ENCODE assay signal across 21 cellular contexts in the genomic region with DNA sequence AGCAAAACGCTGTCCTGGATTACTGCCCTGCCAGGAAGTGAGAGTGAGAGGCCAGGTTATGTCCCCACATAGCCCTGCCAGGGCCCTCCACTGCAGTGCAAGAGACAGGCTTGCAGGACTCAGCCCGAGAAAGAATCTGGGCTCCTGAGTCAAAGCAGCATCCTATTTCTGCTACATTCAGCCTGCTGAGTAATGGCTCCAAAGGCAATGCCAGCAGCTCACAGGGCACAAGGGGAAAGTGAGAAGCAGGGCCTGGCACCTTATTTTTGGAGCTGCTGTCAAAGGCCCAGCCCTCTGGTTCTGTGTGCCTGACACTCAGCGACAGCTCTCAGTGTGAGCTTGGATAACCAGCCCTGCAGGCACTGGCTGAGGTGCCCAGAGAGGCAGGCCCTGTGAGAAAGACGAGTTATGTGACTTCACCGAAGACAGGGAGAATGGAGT.
DNase-seq lines count a peak whose midpoint lies in the region; ATAC-seq and TF ChIP-seq lines count a peak whose summit lies in the region.
"Had no signal": no experiment of that assay in that cellular context is flagged by ENCODE, and none has a peak within 500 bp of the region (broad histone marks: within the 10 kb centered on the region; RNA-seq: fewer than 3 reads in every experiment).

No MANE protein-coding gene starts in this region.

- no peaks in the 10 kb centered on the region for H3K9me3 Mint-ChIP-seq in T-helper 2 cell treated with Interferon-gamma antibody and Interleukin-4, amounts not matched to agents 5 μg/mL and 100 μg/mL, for 36 hours
- no peaks in the 10 kb centered on the region for H3K9me3 Mint-ChIP-seq in CD8-positive, alpha-beta T cell
- H3K9me3 Mint-ChIP-seq: activated naive CD8-positive, alpha-beta T cell treated with anti-CD3 and anti-CD28 coated beads, Interleukin-2, amount 10 ng/mL, durations not matched to agents 7 days and 5 days; CD4-positive, CD25-positive, alpha-beta regulatory T cell; neural crest cell had no signal

- intact Hi-C loops in cardiac septum (cut with DNase I), result loop anchor here (1.0 to 5.0 kb wide), 2 partner anchors 43 to 166 kb away; partner anchors contain the start of gene PPP2R5A
- intact Hi-C loops in psoas muscle (cut with DNase I), result loop anchor here (2.0 to 5.0 kb wide), 3 partner anchors 42 to 118 kb away; no protein-coding TSS in a partner anchor
- intact Hi-C loops in CD8-positive, alpha-beta T cell (cut with DNase I, micrococcal nuclease), result no loop called here

- peak; percentile 95 to 97 (median 96) for ATAC-seq in psoas muscle
- ATAC-seq in CD8-positive, alpha-beta T cell, result no peak

- POLR2A ChIA-PET in CD8-positive, alpha-beta T cell (lab: Charles Lee), result no interaction called here

- H3K4me1 Mint-ChIP-seq in T-helper 2 cell treated with Interferon-gamma antibody and Interleukin-4, amounts not matched to agents 5 μg/mL and 100 μg/mL, for 36 hours (ENCODE audit: low read depth), result peaks cover 24% of the 10 kb centered on the region
- peaks cover 3% of the 10 kb centered on the region for H3K4me1 Mint-ChIP-seq in CD8-positive, alpha-beta T cell (ENCODE audit: low read depth)

- no peak overlapping the region for H3K9ac ChIP-seq in GM23248

- H3K79me2 ChIP-seq in GM23248 (ENCODE audit: insufficient read depth), result no peaks in the 10 kb centered on the region

- CTCF ChIA-PET in CD8-positive, alpha-beta T cell (lab: Charles Lee), result interaction anchor here (0.6 kb wide), 1 partner anchor 80 kb away, joined by 3 read pairs; no protein-coding TSS in a partner anchor

- DNase-seq in GM23248 (peak; percentile 19), cardiac septum (ENCODE audit: low spot score) (peak; percentile 83), psoas muscle (peak; percentile 62 to 90), NCI-H1930 (lab: John Stamatoyannopoulos, UW) (no peak), hepatic stellate cell (ENCODE audit: low spot score) (no peak), SKM-1 (lab: John Stamatoyannopoulos, UW; ENCODE audit: unreplicated experiment) (no peak)
- no peak for DNase-seq in T-helper 2 cell treated with Interferon-gamma antibody and Interleukin-4, amounts not matched to agents 5 μg/mL and 100 μg/mL, for 36 hours (ENCODE audit: low spot score)
- no peak for DNase-seq in CD8-positive, alpha-beta T cell
- DNase-seq: activated naive CD8-positive, alpha-beta T cell treated with anti-CD3 and anti-CD28 coated beads, Interleukin-2, amount 10 ng/mL, durations not matched to agents 7 days and 5 days; activated T-cell treated with anti-CD3 and anti-CD28 coated beads, Interleukin-2, amount 50 U/mL, for 48 hours; brain microvascular endothelial cell; CD4-positive, CD25-positive, alpha-beta regulatory T cell; DMS79; NCI-H1417 treated with DMSO at 0.1 percent for 48 hours; NCI-H2171; NCI-H526; spleen had no signal

- H3K27me3 ChIP-seq in GM23248 (replicated peaks; ENCODE audit: insufficient read depth) (no peaks in the 10 kb centered on the region), psoas muscle (ENCODE audit: insufficient read depth in 3 of 3, low read length in 2 of 3) (no peaks in the 10 kb centered on the region)
- H3K27me3 ChIP-seq in CD8-positive, alpha-beta T cell (ENCODE audit: insufficient read depth, low read length), result no peaks in the 10 kb centered on the region
- H3K27me3 ChIP-seq: brain microvascular endothelial cell, SJSA1, spleen had no signal

- H3K4me1 ChIP-seq in GM23248 (ENCODE audit: insufficient read depth) (no peaks in the 10 kb centered on the region), psoas muscle (peaks cover 27% of the 10 kb centered on the region)
- no peaks in the 10 kb centered on the region for H3K4me1 ChIP-seq in CD8-positive, alpha-beta T cell (ENCODE audit: insufficient read depth, low read length)
- H3K4me1 ChIP-seq: prostate gland had no signal

- H3K27ac Mint-ChIP-seq in T-helper 2 cell treated with Interferon-gamma antibody and Interleukin-4, amounts not matched to agents 5 μg/mL and 100 μg/mL, for 36 hours, result peak overlapping the region; percentile 56
- no peak overlapping the region for H3K27ac Mint-ChIP-seq in CD8-positive, alpha-beta T cell

- no peaks in the 10 kb centered on the region for H3K36me3 ChIP-seq in GM23248 (ENCODE audit: low read depth)
- H3K36me3 ChIP-seq in psoas muscle (ENCODE audit: insufficient read depth in 1 of 2, low read depth in 1 of 2), result no peaks in the 10 kb centered on the region
- no peaks in the 10 kb centered on the region for H3K36me3 ChIP-seq in CD8-positive, alpha-beta T cell (ENCODE audit: insufficient read depth, low read length)
- H3K36me3 ChIP-seq: brain microvascular endothelial cell, prostate gland, spleen had no signal

- no peak overlapping the region for H3K4me2 ChIP-seq in GM23248 (ENCODE audit: unreplicated experiment)

- H3K9me2 ChIP-seq in GM23248 (ENCODE audit: insufficient read depth), result no peaks in the 10 kb centered on the region

- in situ Hi-C loops in GM23248 (cut with MboI), result no loop called here

- H3K9me3 ChIP-seq in GM23248 (ENCODE audit: low read depth), result no peaks in the 10 kb centered on the region
- no peaks in the 10 kb centered on the region for H3K9me3 ChIP-seq in psoas muscle
- no peaks in the 10 kb centered on the region for H3K9me3 ChIP-seq in CD8-positive, alpha-beta T cell (ENCODE audit: low read length)
- H3K9me3 ChIP-seq: prostate gland, SJSA1, spleen had no signal

- no peak overlapping the region for H3K27ac ChIP-seq in GM23248
- peak overlapping the region; percentile 90 for H3K27ac ChIP-seq in psoas muscle
- H3K27ac ChIP-seq in CD8-positive, alpha-beta T cell (ENCODE audit: low read depth, low read length), result no peak overlapping the region
- H3K27ac ChIP-seq: brain microvascular endothelial cell, prostate gland, SJSA1, spleen had no signal

- no peaks in the 10 kb centered on the region for H3F3A ChIP-seq in GM23248 (ENCODE audit: insufficient read depth)

- H4K20me1 ChIP-seq in GM23248 (ENCODE audit: insufficient read depth), result no peaks in the 10 kb centered on the region

- H3K4me3 ChIP-seq in GM23248 (no peak overlapping the region), psoas muscle (peak overlapping the region; percentile 17)
- no peak overlapping the region for H3K4me3 ChIP-seq in CD8-positive, alpha-beta T cell (ENCODE audit: low read depth, low read length)
- H3K4me3 ChIP-seq: coronary artery, prostate gland, SJSA1, spleen had no signal

- 92 to 96% methylated on average over 5 of the region's 5 CpGs for whole genome bisulfite sequencing in GM23248 (ENCODE audit: low coverage in 1 of 2, low lambda C conversion rate in 2 of 2, missing lambda C conversion rate in 2 of 2), 2 experiments
- WGBS in psoas muscle, 3 donors, result 14 to 35% (median 27%) methylated on average over 5 of the region's 5 CpGs

- no peak overlapping the region for H2AFZ ChIP-seq in GM23248

- H3K36me3 Mint-ChIP-seq in T-helper 2 cell treated with Interferon-gamma antibody and Interleukin-4, amounts not matched to agents 5 μg/mL and 100 μg/mL, for 36 hours (ENCODE audit: low read depth), result peaks cover 11% of the 10 kb centered on the region
- no peaks in the 10 kb centered on the region for H3K36me3 Mint-ChIP-seq in CD8-positive, alpha-beta T cell
- H3K36me3 Mint-ChIP-seq: CD4-positive, CD25-positive, alpha-beta regulatory T cell had no signal

- no peak for TF ChIP-seq CTCF in psoas muscle (IDR thresholded peaks at IDR 0.05)
- no peak for TF ChIP-seq CTCF in CD8-positive, alpha-beta T cell (IDR thresholded peaks at IDR 0.05)

- no peaks in the 10 kb centered on the region for H3K27me3 Mint-ChIP-seq in T-helper 2 cell treated with Interferon-gamma antibody and Interleukin-4, amounts not matched to agents 5 μg/mL and 100 μg/mL, for 36 hours (ENCODE audit: low read depth)
- H3K27me3 Mint-ChIP-seq in CD8-positive, alpha-beta T cell (ENCODE audit: low read depth), result no peaks in the 10 kb centered on the region
- H3K27me3 Mint-ChIP-seq: activated naive CD8-positive, alpha-beta T cell treated with anti-CD3 and anti-CD28 coated beads, Interleukin-2, amount 10 ng/mL, durations not matched to agents 7 days and 5 days; CD4-positive, CD25-positive, alpha-beta regulatory T cell had no signal

- H3K4me3 Mint-ChIP-seq in T-helper 2 cell treated with Interferon-gamma antibody and Interleukin-4, amounts not matched to agents 5 μg/mL and 100 μg/mL, for 36 hours, result no peak overlapping the region
- no peak overlapping the region for H3K4me3 Mint-ChIP-seq in CD8-positive, alpha-beta T cell
- H3K4me3 Mint-ChIP-seq: activated naive CD8-positive, alpha-beta T cell treated with anti-CD3 and anti-CD28 coated beads, Interleukin-2, amount 10 ng/mL, durations not matched to agents 7 days and 5 days; CD4-positive, CD25-positive, alpha-beta regulatory T cell; neural crest cell had no signal

Comparison
In these comparisons a context has a peak if more than half of its experiments do, and no peak if none do; other contexts are left out.
1. DNase-seq: peak in GM23248 (single experiment), cardiac septum (single experiment) and psoas muscle (2 of 2); none in T-helper 2 cell treated with Interferon-gamma antibody and Interleukin-4, amounts not matched to agents 5 μg/mL and 100 μg/mL, for 36 hours (single experiment), NCI-H1930 (0 of 2), CD8-positive, alpha-beta T cell (0 of 7), hepatic stellate cell (single experiment) and SKM-1 (single experiment).
2. intact Hi-C loops: an anchor here in cardiac septum (1.0 to 5.0 kb wide) and psoas muscle (2.0 to 5.0 kb wide); none called in CD8-positive, alpha-beta T cell.